ENCODE assay signal across 8 cellular contexts in genomic region chr17:45147102-45147580, GRCh38. TPM values are rescaled to one million over a fixed set of nuclear protein-coding genes. Genes with fewer than 3 reads are reported as not detected.
A peak's percentile ranks its signal among the peaks of the same experiment; 100 is the strongest.
DNase-seq lines count a peak whose midpoint lies in the region; ATAC-seq and TF ChIP-seq lines count a peak whose summit lies in the region.

No MANE protein-coding gene starts in this region.

- whole genome bisulfite sequencing in sigmoid colon, 2 donors, result 3 to 4% methylated on average over 24 of the region's 24 CpGs

- peak overlapping the region; percentile 96 to 98 (median 97) for H3K27ac ChIP-seq in sigmoid colon

- H3K9me3 ChIP-seq in sigmoid colon, result no peaks in the 10 kb centered on the region

- peaks cover 77% of the 10 kb centered on the region for H3K36me3 Mint-ChIP-seq in Calu3 (ENCODE audit: insufficient read depth, unreplicated experiment)
- H3K36me3 Mint-ChIP-seq in activated naive CD8-positive, alpha-beta T cell treated with anti-CD3 and anti-CD28 coated beads, Interleukin-2, amount 50 U/mL, for 24 hours (ENCODE audit: low read depth), result peaks cover 25% of the 10 kb centered on the region

- no peak for TF ChIP-seq EP300 in sigmoid colon (IDR thresholded peaks at IDR 0.05)

- peak overlapping the region; percentile 64 to 92 (median 76) for H3K4me3 ChIP-seq in sigmoid colon

- TF ChIP-seq POLR2A in sigmoid colon (IDR thresholded peaks at IDR 0.05), result no peak

- intact Hi-C loops in Calu3 (cut with micrococcal nuclease; ENCODE audit: unreplicated experiment), result loop anchor here (10.0 kb wide), 1 partner anchor 238 kb away; no protein-coding TSS in a partner anchor
- intact Hi-C loops in left ventricle myocardium superior (cut with micrococcal nuclease), result no loop called here
- intact Hi-C loops in sigmoid colon (cut with DNase I), result loop anchor here (5.0 to 10.0 kb wide), 2 partner anchors 170 to 952 kb away; partner anchors contain the start of genes ATXN7L3 and MAP3K14

- H3K4me1 ChIP-seq in sigmoid colon, result peaks cover 6 to 54% (median 47%) of the 10 kb centered on the region in 4 donors

- peaks cover 39% of the 10 kb centered on the region for H3K4me1 Mint-ChIP-seq in Calu3 (ENCODE audit: low read depth, unreplicated experiment)
- H3K4me1 Mint-ChIP-seq in activated naive CD8-positive, alpha-beta T cell treated with anti-CD3 and anti-CD28 coated beads, Interleukin-2, amount 50 U/mL, for 24 hours, result peaks cover 55% of the 10 kb centered on the region

- peak overlapping the region; percentile 98 for H3K4me3 Mint-ChIP-seq in Calu3 (ENCODE audit: low read depth, unreplicated experiment)
- peak overlapping the region; percentile 97 for H3K4me3 Mint-ChIP-seq in activated naive CD8-positive, alpha-beta T cell treated with anti-CD3 and anti-CD28 coated beads, Interleukin-2, amount 50 U/mL, for 24 hours

- DNase-seq in Calu3 (peak; percentile 76), GM20000 (ENCODE audit: low spot score) (peak; percentile 77), NCI-H446 (lab: John Stamatoyannopoulos, UW) (peak; percentile 71 to 89), left ventricle myocardium superior (no peak), sigmoid colon (no peak), occipital lobe (lab: John Stamatoyannopoulos, UW) (no peak)
- DNase-seq in activated naive CD8-positive, alpha-beta T cell treated with anti-CD3 and anti-CD28 coated beads, Interleukin-2, amount 50 U/mL, for 24 hours, result no peak

- no peak for TF ChIP-seq CTCF in Calu3 (IDR thresholded peaks at IDR 0.05; ENCODE audit: unreplicated experiment)
- no peak for TF ChIP-seq CTCF in GM20000 (IDR thresholded peaks at IDR 0.05; ENCODE audit: extremely low read depth, missing control alignments)
- TF ChIP-seq CTCF in sigmoid colon (IDR thresholded peaks at IDR 0.05), result no peak

- no peak for ATAC-seq in activated naive CD8-positive, alpha-beta T cell treated with anti-CD3 and anti-CD28 coated beads, Interleukin-2, amount 50 U/mL, for 24 hours
- ATAC-seq in left ventricle myocardium superior (peak; percentile 5), HG03196 (IDR thresholded peaks at IDR 0.05; ENCODE audit: unreplicated experiment) (no peak)

- BruUV-seq in Calu3 (replicated peaks; lab: Mats Ljungman, UMichigan), result no TSS peak

- H3K36me3 ChIP-seq in sigmoid colon, result no peaks in the 10 kb centered on the region

- no peaks in the 10 kb centered on the region for H3K27me3 ChIP-seq in sigmoid colon

- peak overlapping the region; percentile 100 for H3K27ac Mint-ChIP-seq in Calu3 (ENCODE audit: unreplicated experiment)
- H3K27ac Mint-ChIP-seq in activated naive CD8-positive, alpha-beta T cell treated with anti-CD3 and anti-CD28 coated beads, Interleukin-2, amount 50 U/mL, for 24 hours, result peak overlapping the region; percentile 100

- H3K9me3 Mint-ChIP-seq in Calu3 (ENCODE audit: low read depth, unreplicated experiment), result no peaks in the 10 kb centered on the region
- no peaks in the 10 kb centered on the region for H3K9me3 Mint-ChIP-seq in activated naive CD8-positive, alpha-beta T cell treated with anti-CD3 and anti-CD28 coated beads, Interleukin-2, amount 50 U/mL, for 24 hours

- CTCF ChIA-PET in Calu3 (lab: Charles Lee), result interaction anchor here (0.8 to 7.8 kb wide), 3 partner anchors 11 to 49 kb away, joined by 3 to 253 read pairs (median 197); partner anchors contain the start of genes ACBD4 and HEXIM2

- H3K27me3 Mint-ChIP-seq in Calu3 (ENCODE audit: unreplicated experiment), result peaks cover 14% of the 10 kb centered on the region
- peaks cover 4% of the 10 kb centered on the region for H3K27me3 Mint-ChIP-seq in activated naive CD8-positive, alpha-beta T cell treated with anti-CD3 and anti-CD28 coated beads, Interleukin-2, amount 50 U/mL, for 24 hours

RNA-seq across cellular contexts. Expression of gene HEXIM1, which starts 1.1 kb away (rescaled TPM):
- total RNA-seq in Calu3 (2022) (57.2 and 64.7 TPM in 2 replicates), left ventricle myocardium superior (35.1 TPM), sigmoid colon (10 to 100 TPM; 41.0 to 60.9 (median 49.4) TPM), occipital lobe (8.0 TPM)
- polyA plus RNA-seq in sigmoid colon, result 10 to 100 TPM; 21.6 to 38.8 (median 24.7) TPM

RNA-seq across cellular contexts. Expression of gene ACBD4, which starts 11.7 kb away (rescaled TPM):
- total RNA-seq in Calu3 (2022) (21.8 and 23.2 TPM in 2 replicates), left ventricle myocardium superior (7.7 TPM), sigmoid colon (10 to 100 TPM; 20.0 to 24.9 (median 21.9) TPM), occipital lobe (3.0 TPM)
- 10 to 100 TPM; 13.2 to 36.5 (median 20.1) TPM for polyA plus RNA-seq in sigmoid colon

RNA-seq across cellular contexts. Expression of gene HEXIM2, which starts 14.5 kb away (rescaled TPM):
- total RNA-seq in Calu3 (2022), result 16.3 and 17.1 TPM in 2 replicates
- total RNA-seq in left ventricle myocardium superior, result 8.9 TPM
- total RNA-seq in sigmoid colon, result 10 to 100 TPM in 2 of 4 donors, 1 to 10 TPM in 2; 7.5 to 14.7 (median 11.2) TPM
- 1 to 10 TPM; 1.8 to 7.8 (median 6.6) TPM for polyA plus RNA-seq in sigmoid colon
- total RNA-seq in occipital lobe, result 8.1 TPM

RNA-seq across cellular contexts. Expression of gene PLCD3, which starts 14.8 kb away (rescaled TPM):
- total RNA-seq in Calu3 (2022) (34.4 and 64.3 TPM in 2 replicates), left ventricle myocardium superior (281 TPM), sigmoid colon (10 to 100 TPM; 27.4 to 45.7 (median 33.9) TPM), occipital lobe (3.1 TPM)
- 100 to 1,000 TPM; 114 to 274 (median 137) TPM for polyA plus RNA-seq in sigmoid colon

Comparison
In these comparisons a context has a peak if more than half of its experiments do, and no peak if none do; other contexts are left out.
1. DNase-seq: peak in Calu3 (single experiment), GM20000 (single experiment) and NCI-H446 (2 of 2); none in activated naive CD8-positive, alpha-beta T cell treated with anti-CD3 and anti-CD28 coated beads, Interleukin-2, amount 50 U/mL, for 24 hours (single experiment), left ventricle myocardium superior (single experiment), sigmoid colon (single experiment) and occipital lobe (single experiment).